ENCODE assay signal across 1 cellular context in the genomic region with DNA sequence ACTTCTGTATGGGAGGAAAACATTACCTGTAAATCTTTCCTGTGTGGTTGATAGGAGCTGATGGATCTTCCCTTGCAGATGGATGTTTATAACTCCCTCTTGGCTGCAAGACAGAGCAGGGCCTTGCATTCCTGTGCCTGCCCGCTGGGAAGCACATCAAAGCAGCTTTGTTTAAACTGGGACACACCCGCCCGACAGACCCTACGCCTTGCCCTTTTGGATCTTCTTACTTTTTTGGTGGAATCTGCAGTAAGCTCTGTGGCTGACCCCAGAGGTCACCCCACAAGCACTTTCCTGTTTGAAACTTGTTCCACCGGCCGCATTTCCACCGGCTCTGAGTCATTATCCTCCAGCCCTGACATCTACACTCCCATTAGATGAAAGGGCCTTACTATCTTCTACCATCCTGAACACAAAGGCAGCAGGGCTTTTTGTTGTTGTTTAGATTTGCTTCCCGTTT.
TF ChIP-seq lines count a peak whose summit lies in the region.

No MANE protein-coding gene starts in this region.

TF ChIP-seq in HepG2, 621 proteins besides CTCF, POLR2A, EP300 and RAD21 (continued from another document and continues in another):
- TF ChIP-seq, protein P1, sequence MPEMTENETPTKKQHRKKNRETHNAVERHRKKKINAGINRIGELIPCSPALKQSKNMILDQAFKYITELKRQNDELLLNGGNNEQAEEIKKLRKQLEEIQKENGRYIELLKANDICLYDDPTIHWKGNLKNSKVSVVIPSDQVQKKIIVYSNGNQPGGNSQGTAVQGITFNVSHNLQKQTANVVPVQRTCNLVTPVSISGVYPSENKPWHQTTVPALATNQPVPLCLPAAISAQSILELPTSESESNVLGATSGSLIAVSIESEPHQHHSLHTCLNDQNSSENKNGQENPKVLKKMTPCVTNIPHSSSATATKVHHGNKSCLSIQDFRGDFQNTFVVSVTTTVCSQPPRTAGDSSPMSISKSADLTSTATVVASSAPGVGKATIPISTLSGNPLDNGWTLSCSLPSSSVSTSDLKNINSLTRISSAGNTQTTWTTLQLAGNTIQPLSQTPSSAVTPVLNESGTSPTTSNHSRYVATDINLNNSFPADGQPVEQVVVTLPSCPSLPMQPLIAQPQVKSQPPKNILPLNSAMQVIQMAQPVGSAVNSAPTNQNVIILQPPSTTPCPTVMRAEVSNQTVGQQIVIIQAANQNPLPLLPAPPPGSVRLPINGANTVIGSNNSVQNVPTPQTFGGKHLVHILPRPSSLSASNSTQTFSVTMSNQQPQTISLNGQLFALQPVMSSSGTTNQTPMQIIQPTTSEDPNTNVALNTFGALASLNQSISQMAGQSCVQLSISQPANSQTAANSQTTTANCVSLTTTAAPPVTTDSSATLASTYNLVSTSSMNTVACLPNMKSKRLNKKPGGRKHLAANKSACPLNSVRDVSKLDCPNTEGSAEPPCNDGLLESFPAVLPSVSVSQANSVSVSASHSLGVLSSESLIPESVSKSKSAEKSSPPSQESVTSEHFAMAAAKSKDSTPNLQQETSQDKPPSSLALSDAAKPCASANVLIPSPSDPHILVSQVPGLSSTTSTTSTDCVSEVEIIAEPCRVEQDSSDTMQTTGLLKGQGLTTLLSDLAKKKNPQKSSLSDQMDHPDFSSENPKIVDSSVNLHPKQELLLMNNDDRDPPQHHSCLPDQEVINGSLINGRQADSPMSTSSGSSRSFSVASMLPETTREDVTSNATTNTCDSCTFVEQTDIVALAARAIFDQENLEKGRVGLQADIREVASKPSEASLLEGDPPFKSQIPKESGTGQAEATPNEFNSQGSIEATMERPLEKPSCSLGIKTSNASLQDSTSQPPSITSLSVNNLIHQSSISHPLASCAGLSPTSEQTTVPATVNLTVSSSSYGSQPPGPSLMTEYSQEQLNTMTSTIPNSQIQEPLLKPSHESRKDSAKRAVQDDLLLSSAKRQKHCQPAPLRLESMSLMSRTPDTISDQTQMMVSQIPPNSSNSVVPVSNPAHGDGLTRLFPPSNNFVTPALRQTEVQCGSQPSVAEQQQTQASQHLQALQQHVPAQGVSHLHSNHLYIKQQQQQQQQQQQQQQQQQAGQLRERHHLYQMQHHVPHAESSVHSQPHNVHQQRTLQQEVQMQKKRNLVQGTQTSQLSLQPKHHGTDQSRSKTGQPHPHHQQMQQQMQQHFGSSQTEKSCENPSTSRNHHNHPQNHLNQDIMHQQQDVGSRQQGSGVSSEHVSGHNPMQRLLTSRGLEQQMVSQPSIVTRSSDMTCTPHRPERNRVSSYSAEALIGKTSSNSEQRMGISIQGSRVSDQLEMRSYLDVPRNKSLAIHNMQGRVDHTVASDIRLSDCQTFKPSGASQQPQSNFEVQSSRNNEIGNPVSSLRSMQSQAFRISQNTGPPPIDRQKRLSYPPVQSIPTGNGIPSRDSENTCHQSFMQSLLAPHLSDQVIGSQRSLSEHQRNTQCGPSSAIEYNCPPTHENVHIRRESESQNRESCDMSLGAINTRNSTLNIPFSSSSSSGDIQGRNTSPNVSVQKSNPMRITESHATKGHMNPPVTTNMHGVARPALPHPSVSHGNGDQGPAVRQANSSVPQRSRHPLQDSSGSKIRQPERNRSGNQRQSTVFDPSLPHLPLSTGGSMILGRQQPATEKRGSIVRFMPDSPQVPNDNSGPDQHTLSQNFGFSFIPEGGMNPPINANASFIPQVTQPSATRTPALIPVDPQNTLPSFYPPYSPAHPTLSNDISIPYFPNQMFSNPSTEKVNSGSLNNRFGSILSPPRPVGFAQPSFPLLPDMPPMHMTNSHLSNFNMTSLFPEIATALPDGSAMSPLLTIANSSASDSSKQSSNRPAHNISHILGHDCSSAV (CRISPR knock-in tag; IDR thresholded peaks at IDR 0.05; ENCODE audit: borderline replicate concordance): no peak
- no peak for TF ChIP-seq MAF1 (CRISPR knock-in tag; IDR thresholded peaks at IDR 0.05; ENCODE audit: borderline replicate concordance)
- TF ChIP-seq ZFY (CRISPR knock-in tag; IDR thresholded peaks at IDR 0.05): 0 out of 2 replicates have a peak, but pooled peaks have one; percentile 49
- TF ChIP-seq SATB2 (CRISPR knock-in tag; IDR thresholded peaks at IDR 0.05): no peak
- TF ChIP-seq ZNF256 (CRISPR knock-in tag; conservative IDR thresholded peaks at IDR 0.05): no peak
- peak; percentile 91 for TF ChIP-seq GATAD2A (CRISPR knock-in tag; IDR thresholded peaks at IDR 0.05)
- no peak for TF ChIP-seq ZNF660 (CRISPR knock-in tag; IDR thresholded peaks at IDR 0.05; ENCODE audit: borderline replicate concordance, low read depth)
- peak; percentile 51; the same call in 1 of the 2 replicates for TF ChIP-seq ZNF557 (CRISPR knock-in tag; IDR thresholded peaks at IDR 0.05)
- TF ChIP-seq ZNF788 (CRISPR knock-in tag; IDR thresholded peaks at IDR 0.05; ENCODE audit: borderline replicate concordance): peak; percentile 71; the same call in 1 of the 2 replicates
- TF ChIP-seq, protein P2, sequence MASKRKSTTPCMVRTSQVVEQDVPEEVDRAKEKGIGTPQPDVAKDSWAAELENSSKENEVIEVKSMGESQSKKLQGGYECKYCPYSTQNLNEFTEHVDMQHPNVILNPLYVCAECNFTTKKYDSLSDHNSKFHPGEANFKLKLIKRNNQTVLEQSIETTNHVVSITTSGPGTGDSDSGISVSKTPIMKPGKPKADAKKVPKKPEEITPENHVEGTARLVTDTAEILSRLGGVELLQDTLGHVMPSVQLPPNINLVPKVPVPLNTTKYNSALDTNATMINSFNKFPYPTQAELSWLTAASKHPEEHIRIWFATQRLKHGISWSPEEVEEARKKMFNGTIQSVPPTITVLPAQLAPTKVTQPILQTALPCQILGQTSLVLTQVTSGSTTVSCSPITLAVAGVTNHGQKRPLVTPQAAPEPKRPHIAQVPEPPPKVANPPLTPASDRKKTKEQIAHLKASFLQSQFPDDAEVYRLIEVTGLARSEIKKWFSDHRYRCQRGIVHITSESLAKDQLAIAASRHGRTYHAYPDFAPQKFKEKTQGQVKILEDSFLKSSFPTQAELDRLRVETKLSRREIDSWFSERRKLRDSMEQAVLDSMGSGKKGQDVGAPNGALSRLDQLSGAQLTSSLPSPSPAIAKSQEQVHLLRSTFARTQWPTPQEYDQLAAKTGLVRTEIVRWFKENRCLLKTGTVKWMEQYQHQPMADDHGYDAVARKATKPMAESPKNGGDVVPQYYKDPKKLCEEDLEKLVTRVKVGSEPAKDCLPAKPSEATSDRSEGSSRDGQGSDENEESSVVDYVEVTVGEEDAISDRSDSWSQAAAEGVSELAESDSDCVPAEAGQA (IDR thresholded peaks at IDR 0.05; ENCODE audit: low read depth): no peak
- TF ChIP-seq, protein P2 (CRISPR knock-in tag; IDR thresholded peaks at IDR 0.05; ENCODE audit: borderline replicate concordance): no peak
- TF ChIP-seq, protein P3, sequence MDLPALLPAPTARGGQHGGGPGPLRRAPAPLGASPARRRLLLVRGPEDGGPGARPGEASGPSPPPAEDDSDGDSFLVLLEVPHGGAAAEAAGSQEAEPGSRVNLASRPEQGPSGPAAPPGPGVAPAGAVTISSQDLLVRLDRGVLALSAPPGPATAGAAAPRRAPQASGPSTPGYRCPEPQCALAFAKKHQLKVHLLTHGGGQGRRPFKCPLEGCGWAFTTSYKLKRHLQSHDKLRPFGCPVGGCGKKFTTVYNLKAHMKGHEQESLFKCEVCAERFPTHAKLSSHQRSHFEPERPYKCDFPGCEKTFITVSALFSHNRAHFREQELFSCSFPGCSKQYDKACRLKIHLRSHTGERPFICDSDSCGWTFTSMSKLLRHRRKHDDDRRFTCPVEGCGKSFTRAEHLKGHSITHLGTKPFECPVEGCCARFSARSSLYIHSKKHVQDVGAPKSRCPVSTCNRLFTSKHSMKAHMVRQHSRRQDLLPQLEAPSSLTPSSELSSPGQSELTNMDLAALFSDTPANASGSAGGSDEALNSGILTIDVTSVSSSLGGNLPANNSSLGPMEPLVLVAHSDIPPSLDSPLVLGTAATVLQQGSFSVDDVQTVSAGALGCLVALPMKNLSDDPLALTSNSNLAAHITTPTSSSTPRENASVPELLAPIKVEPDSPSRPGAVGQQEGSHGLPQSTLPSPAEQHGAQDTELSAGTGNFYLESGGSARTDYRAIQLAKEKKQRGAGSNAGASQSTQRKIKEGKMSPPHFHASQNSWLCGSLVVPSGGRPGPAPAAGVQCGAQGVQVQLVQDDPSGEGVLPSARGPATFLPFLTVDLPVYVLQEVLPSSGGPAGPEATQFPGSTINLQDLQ (CRISPR knock-in tag; IDR thresholded peaks at IDR 0.05): no peak
- TF ChIP-seq ZNF616 (CRISPR knock-in tag; IDR thresholded peaks at IDR 0.05; ENCODE audit: low read depth): no peak
- no peak for TF ChIP-seq ZNF224 (CRISPR knock-in tag; IDR thresholded peaks at IDR 0.05)
- TF ChIP-seq, protein P4, sequence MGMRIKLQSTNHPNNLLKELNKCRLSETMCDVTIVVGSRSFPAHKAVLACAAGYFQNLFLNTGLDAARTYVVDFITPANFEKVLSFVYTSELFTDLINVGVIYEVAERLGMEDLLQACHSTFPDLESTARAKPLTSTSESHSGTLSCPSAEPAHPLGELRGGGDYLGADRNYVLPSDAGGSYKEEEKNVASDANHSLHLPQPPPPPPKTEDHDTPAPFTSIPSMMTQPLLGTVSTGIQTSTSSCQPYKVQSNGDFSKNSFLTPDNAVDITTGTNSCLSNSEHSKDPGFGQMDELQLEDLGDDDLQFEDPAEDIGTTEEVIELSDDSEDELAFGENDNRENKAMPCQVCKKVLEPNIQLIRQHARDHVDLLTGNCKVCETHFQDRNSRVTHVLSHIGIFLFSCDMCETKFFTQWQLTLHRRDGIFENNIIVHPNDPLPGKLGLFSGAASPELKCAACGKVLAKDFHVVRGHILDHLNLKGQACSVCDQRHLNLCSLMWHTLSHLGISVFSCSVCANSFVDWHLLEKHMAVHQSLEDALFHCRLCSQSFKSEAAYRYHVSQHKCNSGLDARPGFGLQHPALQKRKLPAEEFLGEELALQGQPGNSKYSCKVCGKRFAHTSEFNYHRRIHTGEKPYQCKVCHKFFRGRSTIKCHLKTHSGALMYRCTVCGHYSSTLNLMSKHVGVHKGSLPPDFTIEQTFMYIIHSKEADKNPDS (CRISPR knock-in tag; IDR thresholded peaks at IDR 0.05): no peak
- no peak for TF ChIP-seq TCF12 (IDR thresholded peaks at IDR 0.05)
- TF ChIP-seq TCF12 (CRISPR knock-in tag; IDR thresholded peaks at IDR 0.05): no peak
- TF ChIP-seq TAF15 (IDR thresholded peaks at IDR 0.05; ENCODE audit: low read depth, low read length, poor library complexity, severe bottlenecking): no peak
- TF ChIP-seq RCOR2 (CRISPR knock-in tag; IDR thresholded peaks at IDR 0.05): peak; percentile 71
- TF ChIP-seq GTF2F1 (IDR thresholded peaks at IDR 0.05; ENCODE audit: low read length): no peak
- TF ChIP-seq HDAC1 (CRISPR knock-in tag; IDR thresholded peaks at IDR 0.05): peak; percentile 83
- TF ChIP-seq, protein P5, sequence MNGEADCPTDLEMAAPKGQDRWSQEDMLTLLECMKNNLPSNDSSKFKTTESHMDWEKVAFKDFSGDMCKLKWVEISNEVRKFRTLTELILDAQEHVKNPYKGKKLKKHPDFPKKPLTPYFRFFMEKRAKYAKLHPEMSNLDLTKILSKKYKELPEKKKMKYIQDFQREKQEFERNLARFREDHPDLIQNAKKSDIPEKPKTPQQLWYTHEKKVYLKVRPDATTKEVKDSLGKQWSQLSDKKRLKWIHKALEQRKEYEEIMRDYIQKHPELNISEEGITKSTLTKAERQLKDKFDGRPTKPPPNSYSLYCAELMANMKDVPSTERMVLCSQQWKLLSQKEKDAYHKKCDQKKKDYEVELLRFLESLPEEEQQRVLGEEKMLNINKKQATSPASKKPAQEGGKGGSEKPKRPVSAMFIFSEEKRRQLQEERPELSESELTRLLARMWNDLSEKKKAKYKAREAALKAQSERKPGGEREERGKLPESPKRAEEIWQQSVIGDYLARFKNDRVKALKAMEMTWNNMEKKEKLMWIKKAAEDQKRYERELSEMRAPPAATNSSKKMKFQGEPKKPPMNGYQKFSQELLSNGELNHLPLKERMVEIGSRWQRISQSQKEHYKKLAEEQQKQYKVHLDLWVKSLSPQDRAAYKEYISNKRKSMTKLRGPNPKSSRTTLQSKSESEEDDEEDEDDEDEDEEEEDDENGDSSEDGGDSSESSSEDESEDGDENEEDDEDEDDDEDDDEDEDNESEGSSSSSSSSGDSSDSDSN (CRISPR knock-in tag; IDR thresholded peaks at IDR 0.05): peak; percentile 51
- TF ChIP-seq, protein P6, sequence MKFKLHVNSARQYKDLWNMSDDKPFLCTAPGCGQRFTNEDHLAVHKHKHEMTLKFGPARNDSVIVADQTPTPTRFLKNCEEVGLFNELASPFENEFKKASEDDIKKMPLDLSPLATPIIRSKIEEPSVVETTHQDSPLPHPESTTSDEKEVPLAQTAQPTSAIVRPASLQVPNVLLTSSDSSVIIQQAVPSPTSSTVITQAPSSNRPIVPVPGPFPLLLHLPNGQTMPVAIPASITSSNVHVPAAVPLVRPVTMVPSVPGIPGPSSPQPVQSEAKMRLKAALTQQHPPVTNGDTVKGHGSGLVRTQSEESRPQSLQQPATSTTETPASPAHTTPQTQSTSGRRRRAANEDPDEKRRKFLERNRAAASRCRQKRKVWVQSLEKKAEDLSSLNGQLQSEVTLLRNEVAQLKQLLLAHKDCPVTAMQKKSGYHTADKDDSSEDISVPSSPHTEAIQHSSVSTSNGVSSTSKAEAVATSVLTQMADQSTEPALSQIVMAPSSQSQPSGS (CRISPR knock-in tag; IDR thresholded peaks at IDR 0.05): peak; percentile 72
- TF ChIP-seq, protein P7, sequence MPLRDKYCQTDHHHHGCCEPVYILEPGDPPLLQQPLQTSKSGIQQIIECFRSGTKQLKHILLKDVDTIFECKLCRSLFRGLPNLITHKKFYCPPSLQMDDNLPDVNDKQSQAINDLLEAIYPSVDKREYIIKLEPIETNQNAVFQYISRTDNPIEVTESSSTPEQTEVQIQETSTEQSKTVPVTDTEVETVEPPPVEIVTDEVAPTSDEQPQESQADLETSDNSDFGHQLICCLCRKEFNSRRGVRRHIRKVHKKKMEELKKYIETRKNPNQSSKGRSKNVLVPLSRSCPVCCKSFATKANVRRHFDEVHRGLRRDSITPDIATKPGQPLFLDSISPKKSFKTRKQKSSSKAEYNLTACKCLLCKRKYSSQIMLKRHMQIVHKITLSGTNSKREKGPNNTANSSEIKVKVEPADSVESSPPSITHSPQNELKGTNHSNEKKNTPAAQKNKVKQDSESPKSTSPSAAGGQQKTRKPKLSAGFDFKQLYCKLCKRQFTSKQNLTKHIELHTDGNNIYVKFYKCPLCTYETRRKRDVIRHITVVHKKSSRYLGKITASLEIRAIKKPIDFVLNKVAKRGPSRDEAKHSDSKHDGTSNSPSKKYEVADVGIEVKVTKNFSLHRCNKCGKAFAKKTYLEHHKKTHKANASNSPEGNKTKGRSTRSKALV (CRISPR knock-in tag; IDR thresholded peaks at IDR 0.05): no peak
- no peak for TF ChIP-seq ARID2 (CRISPR knock-in tag; IDR thresholded peaks at IDR 0.05; ENCODE audit: borderline replicate concordance)
- no peak for TF ChIP-seq TGIF2 (CRISPR knock-in tag; IDR thresholded peaks at IDR 0.05)
